Comparison of ENCODE assay signal across 37 cellular contexts in genomic region chr1:78474092-78474491, GRCh38. TPM values are rescaled to one million over a fixed set of nuclear protein-coding genes. Genes with fewer than 3 reads are reported as not detected.
"Had no signal": no experiment of that assay in that cellular context is flagged by ENCODE, and none has a peak within 500 bp of the region (broad histone marks: within the 10 kb centered on the region; RNA-seq: fewer than 3 reads in every experiment).

No MANE protein-coding gene starts in this region.

- FAIRE-seq: bronchial epithelial cell, TTC549 had no signal

- H3K27ac ChIP-seq: ascending aorta, cardiac muscle cell had no signal

- H3K9me3 ChIP-seq: ascending aorta had no signal

- H3K4me3 ChIP-seq: ascending aorta, cardiac muscle cell had no signal

- H3K4me3 Mint-ChIP-seq: activated B cell treated with CpG ODN at 0.5 μM for 24 hours; activated CD4-positive, alpha-beta memory T cell treated with anti-CD3 and anti-CD28 coated beads for 36 hours; activated CD4-positive, alpha-beta T cell treated with anti-CD3 and anti-CD28 coated beads, Interleukin-2, amount 10 ng/mL, durations not matched to agents 24 days and 14 days; activated CD8-positive, alpha-beta T cell treated with anti-CD3 and anti-CD28 coated beads for 36 hours; activated naive CD4-positive, alpha-beta T cell treated with anti-CD3 and anti-CD28 coated beads for 36 hours; activated naive CD8-positive, alpha-beta T cell; activated naive CD8-positive, alpha-beta T cell treated with anti-CD3 and anti-CD28 coated beads, Interleukin-2, amount 10 ng/mL, durations not matched to agents 7 days and 5 days; activated naive CD8-positive, alpha-beta T cell treated with anti-CD3 and anti-CD28 coated beads, Interleukin-2, amount 50 U/mL, for 24 hours; activated T-cell treated with anti-CD3 and anti-CD28 coated beads, Interleukin-2, amount 50 U/mL, for 4 hours; activated T-cell treated with anti-CD3 and anti-CD28 coated beads, Interleukin-2, amount 50 U/mL, for 72 hours; activated T-helper 1 cell treated with anti-CD3 and anti-CD28 coated beads, Interleukin-12 subunit alpha, Interleukin-12 subunit beta, Interleukin-2, Interleukin-4 antibody, amounts not matched to agents 30 ng/mL and 10 ng/mL and 1 ng/mL, durations not matched to agents 14 hours and 24 hours and 36 hours; activated T-helper 17 cell treated with anti-CD3 and anti-CD28 coated beads, Interleukin-2, amount 50 U/mL, for 72 hours; brain; central memory CD8-positive, alpha-beta T cell; T-helper 17 cell had no signal

- DNase-seq: activated B cell treated with CpG ODN at 0.5 μM for 24 hours; activated CD4-positive, alpha-beta memory T cell treated with anti-CD3 and anti-CD28 coated beads for 36 hours; activated CD4-positive, alpha-beta T cell treated with anti-CD3 and anti-CD28 coated beads for 4 hours; activated CD4-positive, alpha-beta T cell treated with anti-CD3 and anti-CD28 coated beads, Interleukin-2, amount 10 ng/mL, durations not matched to agents 24 days and 14 days; activated CD4-positive, alpha-beta T cell treated with anti-CD3 and anti-CD28 coated beads, Interleukin-2, amount 50 U/mL, for 1 hour; activated CD4-positive, alpha-beta T cell treated with anti-CD3 and anti-CD28 coated beads, Interleukin-2, amount 50 U/mL, for 4 hours; activated CD4-positive, CD25-positive, alpha-beta regulatory T cell treated with anti-CD3 and anti-CD28 coated beads, Interleukin-2, amount 50 U/mL, for 72 hours; activated CD8-positive, alpha-beta memory T cell treated with anti-CD3 and anti-CD28 coated beads, Interleukin-2, amount 50 U/mL, for 4 hours; activated CD8-positive, alpha-beta T cell treated with anti-CD3 and anti-CD28 coated beads for 36 hours; activated effector memory CD4-positive, alpha-beta T cell treated with anti-CD3 and anti-CD28 coated beads, Interleukin-2, amount 50 U/mL, for 16 hours; activated gamma-delta T cell treated with Interleukin-2 at 50 U/mL for 16 hours; activated naive CD4-positive, alpha-beta T cell; activated naive CD4-positive, alpha-beta T cell treated with anti-CD3 and anti-CD28 coated beads for 36 hours; activated naive CD4-positive, alpha-beta T cell treated with anti-CD3 and anti-CD28 coated beads, Interleukin-2, amount 50 U/mL, for 16 hours; activated naive CD8-positive, alpha-beta T cell treated with anti-CD3 and anti-CD28 coated beads, Interleukin-2, amount 10 ng/mL, durations not matched to agents 7 days and 5 days; activated naive CD8-positive, alpha-beta T cell treated with anti-CD3 and anti-CD28 coated beads, Interleukin-2, amount 50 U/mL, for 24 hours; activated T-cell treated with anti-CD3 and anti-CD28 coated beads for 4 hours; activated T-cell treated with anti-CD3 and anti-CD28 coated beads, Interleukin-2, amount 50 U/mL, for 1 hour; activated T-cell treated with anti-CD3 and anti-CD28 coated beads, Interleukin-2, amount 50 U/mL, for 4 hours; activated T-cell treated with anti-CD3 and anti-CD28 coated beads, Interleukin-2, amount 50 U/mL, for 72 hours; amygdala; anterior cingulate cortex; caudate nucleus; cerebellar nuclear complex; T-helper 17 cell had no signal

- H3K27ac Mint-ChIP-seq: activated B cell treated with CpG ODN at 0.5 μM for 24 hours; activated CD4-positive, alpha-beta memory T cell treated with anti-CD3 and anti-CD28 coated beads for 36 hours; activated CD4-positive, alpha-beta T cell treated with anti-CD3 and anti-CD28 coated beads, Interleukin-2, amount 10 ng/mL, durations not matched to agents 24 days and 14 days; activated CD8-positive, alpha-beta T cell treated with anti-CD3 and anti-CD28 coated beads for 36 hours; activated naive CD4-positive, alpha-beta T cell treated with anti-CD3 and anti-CD28 coated beads for 36 hours; activated naive CD8-positive, alpha-beta T cell; activated naive CD8-positive, alpha-beta T cell treated with anti-CD3 and anti-CD28 coated beads, Interleukin-2, amount 10 ng/mL, durations not matched to agents 7 days and 5 days; activated naive CD8-positive, alpha-beta T cell treated with anti-CD3 and anti-CD28 coated beads, Interleukin-2, amount 50 U/mL, for 24 hours; activated T-cell treated with anti-CD3 and anti-CD28 coated beads, Interleukin-2, amount 50 U/mL, for 72 hours; activated T-helper 1 cell treated with anti-CD3 and anti-CD28 coated beads, Interleukin-12 subunit alpha, Interleukin-12 subunit beta, Interleukin-2, Interleukin-4 antibody, amounts not matched to agents 30 ng/mL and 10 ng/mL and 1 ng/mL, durations not matched to agents 14 hours and 24 hours and 36 hours; activated T-helper 17 cell treated with anti-CD3 and anti-CD28 coated beads, Interleukin-2, amount 50 U/mL, for 72 hours; T-helper 17 cell had no signal

- H3K36me3 Mint-ChIP-seq: activated CD4-positive, alpha-beta memory T cell treated with anti-CD3 and anti-CD28 coated beads for 36 hours; activated naive CD8-positive, alpha-beta T cell; activated naive CD8-positive, alpha-beta T cell treated with anti-CD3 and anti-CD28 coated beads, Interleukin-2, amount 10 ng/mL, durations not matched to agents 7 days and 5 days; brain had no signal

- ATAC-seq: activated CD8-positive, alpha-beta T cell treated with anti-CD3 and anti-CD28 coated beads for 36 hours; activated naive CD8-positive, alpha-beta T cell treated with anti-CD3 and anti-CD28 coated beads, Interleukin-2, amount 50 U/mL, for 24 hours; activated T-cell treated with anti-CD3 and anti-CD28 coated beads, Interleukin-2, amount 50 U/mL, for 4 hours; activated T-cell treated with anti-CD3 and anti-CD28 coated beads, Interleukin-2, amount 50 U/mL, for 72 hours; activated T-helper 17 cell treated with anti-CD3 and anti-CD28 coated beads, Interleukin-2, amount 50 U/mL, for 72 hours; T-helper 17 cell had no signal

- H3K27me3 ChIP-seq: ascending aorta, cardiac muscle cell had no signal

- H3K9me3 Mint-ChIP-seq: activated B cell treated with CpG ODN at 0.5 μM for 24 hours; activated CD4-positive, alpha-beta memory T cell treated with anti-CD3 and anti-CD28 coated beads for 36 hours; activated CD4-positive, alpha-beta T cell treated with anti-CD3 and anti-CD28 coated beads, Interleukin-2, amount 10 ng/mL, durations not matched to agents 24 days and 14 days; activated CD8-positive, alpha-beta T cell treated with anti-CD3 and anti-CD28 coated beads for 36 hours; activated naive CD4-positive, alpha-beta T cell treated with anti-CD3 and anti-CD28 coated beads for 36 hours; activated naive CD8-positive, alpha-beta T cell treated with anti-CD3 and anti-CD28 coated beads, Interleukin-2, amount 10 ng/mL, durations not matched to agents 7 days and 5 days; activated naive CD8-positive, alpha-beta T cell treated with anti-CD3 and anti-CD28 coated beads, Interleukin-2, amount 50 U/mL, for 24 hours; activated T-cell treated with anti-CD3 and anti-CD28 coated beads, Interleukin-2, amount 50 U/mL, for 4 hours; activated T-helper 1 cell treated with anti-CD3 and anti-CD28 coated beads, Interleukin-12 subunit alpha, Interleukin-12 subunit beta, Interleukin-2, Interleukin-4 antibody, amounts not matched to agents 30 ng/mL and 10 ng/mL and 1 ng/mL, durations not matched to agents 14 hours and 24 hours and 36 hours; activated T-helper 17 cell treated with anti-CD3 and anti-CD28 coated beads, Interleukin-2, amount 50 U/mL, for 72 hours had no signal

- H3K4me1 ChIP-seq: ascending aorta had no signal

- H3K36me3 ChIP-seq: ascending aorta, cardiac muscle cell had no signal

- H3K27me3 Mint-ChIP-seq: activated B cell treated with CpG ODN at 0.5 μM for 24 hours; activated CD4-positive, alpha-beta memory T cell treated with anti-CD3 and anti-CD28 coated beads for 36 hours; activated CD4-positive, alpha-beta T cell treated with anti-CD3 and anti-CD28 coated beads, Interleukin-2, amount 10 ng/mL, durations not matched to agents 24 days and 14 days; activated naive CD8-positive, alpha-beta T cell treated with anti-CD3 and anti-CD28 coated beads, Interleukin-2, amount 10 ng/mL, durations not matched to agents 7 days and 5 days; activated naive CD8-positive, alpha-beta T cell treated with anti-CD3 and anti-CD28 coated beads, Interleukin-2, amount 50 U/mL, for 24 hours had no signal

- H3K4me1 Mint-ChIP-seq: activated B cell treated with CpG ODN at 0.5 μM for 24 hours; activated CD4-positive, alpha-beta T cell treated with anti-CD3 and anti-CD28 coated beads, Interleukin-2, amount 10 ng/mL, durations not matched to agents 24 days and 14 days; activated naive CD8-positive, alpha-beta T cell treated with anti-CD3 and anti-CD28 coated beads, Interleukin-2, amount 10 ng/mL, durations not matched to agents 7 days and 5 days; activated naive CD8-positive, alpha-beta T cell treated with anti-CD3 and anti-CD28 coated beads, Interleukin-2, amount 50 U/mL, for 24 hours; activated T-helper 17 cell treated with anti-CD3 and anti-CD28 coated beads, Interleukin-2, amount 50 U/mL, for 72 hours; central memory CD8-positive, alpha-beta T cell; T-helper 17 cell had no signal

RNA-seq across cellular contexts. Expression of gene PTGFR, which starts 16.7 kb away (rescaled TPM):
- total RNA-seq: activated B cell treated with CpG ODN at 0.5 μM for 24 hours; activated CD4-positive, alpha-beta memory T cell treated with anti-CD3 and anti-CD28 coated beads for 36 hours; activated CD4-positive, alpha-beta T cell treated with anti-CD3 and anti-CD28 coated beads, Interleukin-2, amount 10 ng/mL, durations not matched to agents 24 days and 14 days; activated CD8-positive, alpha-beta memory T cell treated with anti-CD3 and anti-CD28 coated beads for 36 hours; activated CD8-positive, alpha-beta T cell treated with anti-CD3 and anti-CD28 coated beads for 36 hours; activated naive CD4-positive, alpha-beta T cell treated with anti-CD3 and anti-CD28 coated beads for 36 hours; activated naive CD8-positive, alpha-beta T cell treated with anti-CD3 and anti-CD28 coated beads, Interleukin-2, amount 10 ng/mL, durations not matched to agents 7 days and 5 days; activated T-cell treated with anti-CD3 and anti-CD28 coated beads, Interleukin-2, amount 50 U/mL, for 4 hours; activated T-cell treated with anti-CD3 and anti-CD28 coated beads, Interleukin-2, amount 50 U/mL, for 72 hours; activated T-helper 1 cell treated with anti-CD3 and anti-CD28 coated beads, Interleukin-12 subunit alpha, Interleukin-12 subunit beta, Interleukin-2, Interleukin-4 antibody, amounts not matched to agents 30 ng/mL and 10 ng/mL and 1 ng/mL, durations not matched to agents 14 hours and 24 hours and 36 hours; activated T-helper 17 cell treated with anti-CD3 and anti-CD28 coated beads, Interleukin-2, amount 50 U/mL, for 72 hours; cardiac muscle cell; T-helper 1 cell treated with Interleukin-12 subunit alpha and Interleukin-12 subunit beta and Interleukin-4 antibody, amounts not matched to agents 30 ng/mL and 1 ng/mL, for 36 hours; T-helper 17 cell; T-helper 2 cell treated with Interferon-gamma antibody and Interleukin-4, amounts not matched to agents 100 ng/mL and 5 ng/mL, for 36 hours had no signal
- polyA plus RNA-seq: cardiac muscle cell had no signal
